Comparison of ENCODE assay signal across 8 cellular contexts in genomic region chr1:41662656-41663437, GRCh38.
A peak's percentile ranks its signal among the peaks of the same experiment; 100 is the strongest.
DNase-seq lines count a peak whose midpoint lies in the region; ATAC-seq, FAIRE-seq and TF ChIP-seq lines count a peak whose summit lies in the region.

No MANE protein-coding gene starts in this region.

- peak overlapping the region; percentile 19 for H3K4me3 Mint-ChIP-seq in MCF 10A (ENCODE audit: unreplicated experiment)

- no peak overlapping the region for H3K27ac Mint-ChIP-seq in MCF 10A (ENCODE audit: low read depth, unreplicated experiment)

- peak overlapping the region; percentile 46 to 73 for H3K27ac ChIP-seq in kidney (ENCODE audit: low read depth in 2 of 2, low read length in 2 of 2)

- no peaks in the 10 kb centered on the region for H3K9me3 Mint-ChIP-seq in MCF 10A (ENCODE audit: unreplicated experiment)

- H3K36me3 ChIP-seq in kidney (ENCODE audit: control insufficient read depth in 1 of 2, insufficient read depth in 2 of 2, low read length in 2 of 2), result no peaks in the 10 kb centered on the region

- POLR2A ChIA-PET in MCF 10A (lab: Yijun Ruan, JAX), result interaction anchor here (0.8 to 6.0 kb wide), 7 partner anchors 10 to 140 kb away, joined by 3 to 40 read pairs (median 4); no protein-coding TSS in a partner anchor

- CTCF ChIA-PET in MCF 10A (lab: Yijun Ruan, JAX), result interaction anchor here (1.0 to 1.3 kb wide), 2 partner anchors 50 to 133 kb away, joined by 3 read pairs; no protein-coding TSS in a partner anchor

- H3K27me3 Mint-ChIP-seq in MCF 10A (ENCODE audit: insufficient read depth, unreplicated experiment), result peaks cover 12% of the 10 kb centered on the region

- H3K4me1 Mint-ChIP-seq in MCF 10A (ENCODE audit: insufficient read depth, unreplicated experiment), result peaks cover 56% of the 10 kb centered on the region

- no peaks in the 10 kb centered on the region for H3K9me3 ChIP-seq in kidney (ENCODE audit: control insufficient read depth in 1 of 2, low read length in 2 of 2)

- H3K9ac ChIP-seq in kidney (ENCODE audit: low read length in 2 of 2), result no peak overlapping the region

- FAIRE-seq in kidney (lab: Jason Lieb, UNC) (no peak), GM19239 (lab: Jason Lieb, UNC) (no peak)

- H3K4me1 ChIP-seq in kidney (ENCODE audit: control insufficient read depth in 1 of 2, insufficient read depth in 1 of 2, low read depth in 1 of 2, low read length in 2 of 2), result peaks cover 0 to 11% of the 10 kb centered on the region in 2 donors

- peak; percentile 63 for DNase-seq in activated naive CD4-positive, alpha-beta T cell treated with Interleukin-2 at 50 U/mL for 16 hours
- DNase-seq in activated naive CD4-positive, alpha-beta T cell (lab: John Stamatoyannopoulos, UW), result no peak
- peak; percentile 61 for DNase-seq in SW480 (ENCODE audit: low spot score)
- peak; percentile 72 for DNase-seq in MCF 10A (ENCODE audit: unreplicated experiment)
- DNase-seq in kidney, result peak; percentile 90
- DNase-seq in stimulated activated CD4-positive, alpha-beta T cell treated with anti-CD3 and anti-CD28 coated beads, Interleukin-2, amount 100 ng/mL, for 24 hours, result peak; percentile 57 to 69
- DNase-seq in GM19239 (ENCODE audit: insufficient read length, low spot score), result no peak

- ATAC-seq in HG02884 (IDR thresholded peaks at IDR 0.05; ENCODE audit: unreplicated experiment), result peak; percentile 32

- BruUV-seq in MCF 10A (replicated peaks; lab: Mats Ljungman, UMichigan), result no TSS peak

- no peak overlapping the region for H3K4me3 ChIP-seq in kidney (ENCODE audit: low read length in 2 of 2)

- no peaks in the 10 kb centered on the region for H3K36me3 Mint-ChIP-seq in MCF 10A (ENCODE audit: insufficient read depth, unreplicated experiment)

- intact Hi-C loops in MCF 10A (cut with micrococcal nuclease) (loop anchor here (5.0 kb wide), 2 partner anchors 86 to 374 kb away; no protein-coding TSS in a partner anchor), kidney (cut with DNase I) (no loop called here)

- TF ChIP-seq CTCF in MCF 10A (IDR thresholded peaks at IDR 0.05; ENCODE audit: unreplicated experiment) (no peak), kidney (IDR thresholded peaks at IDR 0.05; ENCODE audit: borderline replicate concordance, extremely low read depth, insufficient read depth) (no peak)

Comparison
In these comparisons a context has a peak if more than half of its experiments do, and no peak if none do; other contexts are left out.
1. DNase-seq: peak in activated naive CD4-positive, alpha-beta T cell treated with Interleukin-2 at 50 U/mL for 16 hours (single experiment), SW480 (single experiment), MCF 10A (single experiment), kidney (single experiment) and stimulated activated CD4-positive, alpha-beta T cell treated with anti-CD3 and anti-CD28 coated beads, Interleukin-2, amount 100 ng/mL, for 24 hours (2 of 2); none in activated naive CD4-positive, alpha-beta T cell (0 of 4) and GM19239 (single experiment).